ENCODE assay signal across 1 cellular context in genomic region chr3:61251174-61251972, GRCh38.
TF ChIP-seq lines count a peak whose summit lies in the region.

FHIT (minus strand) TSS chr3:61251452.

TF ChIP-seq in HepG2, 621 proteins besides CTCF, POLR2A, EP300 and RAD21 (continued from another document and continues in another):
- TF ChIP-seq FOXP4 (CRISPR knock-in tag; IDR thresholded peaks at IDR 0.05) (0 out of 2 replicates have a peak, but pooled peaks have one; percentile 12), PAXIP1 (CRISPR knock-in tag; conservative IDR thresholded peaks at IDR 0.05) (peak; percentile 32; the same call in 1 of the 2 replicates), CEBPZ (IDR thresholded peaks at IDR 0.05; ENCODE audit: low read length) (no peak), ZBTB20 (CRISPR knock-in tag; IDR thresholded peaks at IDR 0.05; ENCODE audit: borderline replicate concordance, low read depth) (no peak), FOXA1 (IDR thresholded peaks at IDR 0.05) (no peak), FOXA1 (CRISPR knock-in tag; IDR thresholded peaks at IDR 0.05) (peak; percentile 50), HCFC1 (IDR thresholded peaks at IDR 0.05; ENCODE audit: low read depth, low read length) (peak; percentile 93), ZMYM4 (CRISPR knock-in tag; IDR thresholded peaks at IDR 0.05) (peak; percentile 47; the same call in 1 of the 2 replicates), ZNF598 (CRISPR knock-in tag; IDR thresholded peaks at IDR 0.05; ENCODE audit: borderline replicate concordance) (peak; percentile 68; the same call in 1 of the 2 replicates), ZBTB8A (CRISPR knock-in tag; IDR thresholded peaks at IDR 0.05; ENCODE audit: borderline replicate concordance, low read depth) (no peak), FOXC1 (CRISPR knock-in tag; IDR thresholded peaks at IDR 0.05; ENCODE audit: borderline replicate concordance) (no peak), ETV5 (CRISPR knock-in tag; IDR thresholded peaks at IDR 0.05; ENCODE audit: borderline replicate concordance) (peak; percentile 44; the same call in 1 of the 2 replicates), HNF1B (CRISPR knock-in tag; IDR thresholded peaks at IDR 0.05) (peak; percentile 79), TFDP2 (CRISPR knock-in tag; IDR thresholded peaks at IDR 0.05) (peak; percentile 94), ZNF34 (CRISPR knock-in tag; IDR thresholded peaks at IDR 0.05; ENCODE audit: borderline replicate concordance) (no peak), KDM5B (CRISPR knock-in tag; IDR thresholded peaks at IDR 0.05; ENCODE audit: borderline replicate concordance) (peak; percentile 40; the same call in 1 of the 2 replicates), ZNF143 (CRISPR knock-in tag; IDR thresholded peaks at IDR 0.05) (peak; percentile 95), MEF2D (CRISPR knock-in tag; IDR thresholded peaks at IDR 0.05) (no peak), HOXD1 (CRISPR knock-in tag; IDR thresholded peaks at IDR 0.05) (no peak), ZKSCAN8 (CRISPR knock-in tag; IDR thresholded peaks at IDR 0.05; ENCODE audit: borderline replicate concordance) (peak; percentile 55; the same call in 1 of the 2 replicates), E2F5 (CRISPR knock-in tag; conservative IDR thresholded peaks at IDR 0.05) (peak; percentile 80), ZNF589 (CRISPR knock-in tag; conservative IDR thresholded peaks at IDR 0.05) (no peak; the same call in 1 of the 2 replicates), ZNF619 (CRISPR knock-in tag; IDR thresholded peaks at IDR 0.05) (no peak), ZSCAN9 (CRISPR knock-in tag; IDR thresholded peaks at IDR 0.05; ENCODE audit: borderline replicate concordance) (no peak), ZNF768 (CRISPR knock-in tag; IDR thresholded peaks at IDR 0.05) (peak; percentile 52), ELF4 (CRISPR knock-in tag; IDR thresholded peaks at IDR 0.05; ENCODE audit: borderline replicate concordance) (no peak), PHF8 (CRISPR knock-in tag; IDR thresholded peaks at IDR 0.05) (peak; percentile 78), SP5 (CRISPR knock-in tag; IDR thresholded peaks at IDR 0.05; ENCODE audit: borderline replicate concordance, low read depth) (peak; percentile 82; the same call in 1 of the 2 replicates), NFYC (CRISPR knock-in tag; IDR thresholded peaks at IDR 0.05) (peak; percentile 98), CENPT (CRISPR knock-in tag; IDR thresholded peaks at IDR 0.05; ENCODE audit: low read depth) (no peak), ZNF563 (CRISPR knock-in tag; IDR thresholded peaks at IDR 0.05) (no peak), ZNF44 (CRISPR knock-in tag; IDR thresholded peaks at IDR 0.05) (0 out of 2 replicates have a peak, but pooled peaks have one; percentile 62), GATAD1 (CRISPR knock-in tag; IDR thresholded peaks at IDR 0.05) (peak; percentile 64), PRDM15 (CRISPR knock-in tag; IDR thresholded peaks at IDR 0.05) (no peak), EED (CRISPR knock-in tag; IDR thresholded peaks at IDR 0.05) (no peak), ZSCAN25 (CRISPR knock-in tag; IDR thresholded peaks at IDR 0.05) (peak; percentile 36; the same call in 1 of the 2 replicates), THAP8 (CRISPR knock-in tag; IDR thresholded peaks at IDR 0.05; ENCODE audit: borderline replicate concordance) (no peak; the same call in 1 of the 2 replicates), ZNF614 (CRISPR knock-in tag; IDR thresholded peaks at IDR 0.05; ENCODE audit: borderline replicate concordance) (peak; percentile 63; the same call in 1 of the 2 replicates), GABPA (IDR thresholded peaks at IDR 0.05; ENCODE audit: low read depth, low read length) (peak; percentile 23; the same call in 1 of the 2 replicates), GABPA (CRISPR knock-in tag; IDR thresholded peaks at IDR 0.05; ENCODE audit: low read depth) (peak; percentile 78), ARID2 (CRISPR knock-in tag; IDR thresholded peaks at IDR 0.05; ENCODE audit: borderline replicate concordance) (no peak), ARHGAP35 (CRISPR knock-in tag; IDR thresholded peaks at IDR 0.05; ENCODE audit: borderline replicate concordance) (0 out of 2 replicates have a peak, but pooled peaks have one; percentile 49), PCBP1 (IDR thresholded peaks at IDR 0.05; ENCODE audit: borderline replicate concordance, low read depth, low read length) (0 out of 2 replicates have a peak, but pooled peaks have one; percentile 62), ZFP82 (CRISPR knock-in tag; IDR thresholded peaks at IDR 0.05; ENCODE audit: borderline replicate concordance) (no peak), POLR2G (IDR thresholded peaks at IDR 0.05; ENCODE audit: low read depth, low read length) (peak; percentile 80), ZNF724P (CRISPR knock-in tag; IDR thresholded peaks at IDR 0.05; ENCODE audit: borderline replicate concordance) (peak; percentile 81; the same call in 1 of the 2 replicates), NFRKB (IDR thresholded peaks at IDR 0.05) (no peak), ZNF160 (CRISPR knock-in tag; IDR thresholded peaks at IDR 0.05) (0 out of 2 replicates have a peak, but pooled peaks have one; percentile 38)
